ENCODE assay signal across 14 cellular contexts in the genomic region with DNA sequence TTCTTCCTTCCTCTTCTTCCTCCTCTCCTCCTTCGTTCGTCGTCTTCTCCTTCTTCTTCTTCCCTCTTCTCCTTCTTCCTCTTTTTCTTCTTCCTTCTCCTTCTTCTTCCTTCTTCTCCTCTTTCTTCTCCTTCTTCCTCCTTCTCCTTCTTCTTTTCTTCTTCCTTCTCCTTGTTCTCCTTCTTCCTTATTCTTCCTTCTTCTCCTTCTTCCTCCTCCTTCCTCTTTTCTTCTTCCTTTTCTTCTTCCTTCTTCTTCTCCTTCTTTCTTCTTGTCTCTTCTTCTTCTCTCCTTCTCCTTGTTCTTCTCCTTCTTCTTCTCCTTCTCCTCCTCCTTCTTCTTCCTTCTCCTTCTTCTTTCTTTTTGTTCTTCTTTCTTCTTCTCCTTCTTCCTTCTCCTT. TPM values are rescaled to one million over a fixed set of nuclear protein-coding genes. Genes with fewer than 3 reads are reported as not detected.
DNase-seq lines count a peak whose midpoint lies in the region; ATAC-seq and TF ChIP-seq lines count a peak whose summit lies in the region.
"Had no signal": no experiment of that assay in that cellular context is flagged by ENCODE, and none has a peak within 500 bp of the region (broad histone marks: within the 10 kb centered on the region; RNA-seq: fewer than 3 reads in every experiment).

No MANE protein-coding gene starts in this region.

- DNase-seq in CD14-positive monocyte (ENCODE audit: low spot score) (no peak), naive B cell (no peak)
- no peak for DNase-seq in CD8-positive, alpha-beta T cell
- DNase-seq: ACHN, BE2C, NCI-H1417 treated with DMSO at 0.1 percent for 48 hours, NCI-H2081, NCI-H510A treated with DMSO at 0.1 percent for 48 hours, Peyer's patch, Right ventricle myocardium superior had no signal

- no peak overlapping the region for H3K4me3 Mint-ChIP-seq in CD14-positive monocyte
- no peak overlapping the region for H3K4me3 Mint-ChIP-seq in CD8-positive, alpha-beta T cell
- H3K4me3 Mint-ChIP-seq in activated naive CD8-positive, alpha-beta T cell: no peak overlapping the region
- peak overlapping the region in 4 of 8 donors; percentile 52 to 68 (median 53) for H3K4me3 Mint-ChIP-seq in naive B cell

- CTCF ChIA-PET in CD8-positive, alpha-beta T cell (lab: Charles Lee): no interaction called here

- no peak overlapping the region for H3K4me3 ChIP-seq in CD8-positive, alpha-beta T cell (ENCODE audit: low read depth, low read length)
- H3K4me3 ChIP-seq: Peyer's patch had no signal

- intact Hi-C loops in CD14-positive monocyte (cut with micrococcal nuclease): no loop called here
- intact Hi-C loops in CD8-positive, alpha-beta T cell (cut with DNase I, micrococcal nuclease): no loop called here

- no peaks in the 10 kb centered on the region for H3K4me1 ChIP-seq in CD8-positive, alpha-beta T cell (ENCODE audit: insufficient read depth, low read length)
- H3K4me1 ChIP-seq: BE2C, Peyer's patch had no signal

- POLR2A ChIA-PET in CD8-positive, alpha-beta T cell (lab: Charles Lee): no interaction called here

- H3K36me3 ChIP-seq in CD8-positive, alpha-beta T cell (ENCODE audit: insufficient read depth, low read length): peaks cover 6% of the 10 kb centered on the region

- no peaks in the 10 kb centered on the region for H3K27me3 ChIP-seq in CD8-positive, alpha-beta T cell (ENCODE audit: insufficient read depth, low read length)
- H3K27me3 ChIP-seq: BE2C, Peyer's patch had no signal

- H3K27ac ChIP-seq in CD8-positive, alpha-beta T cell (ENCODE audit: low read depth, low read length): no peak overlapping the region
- H3K27ac ChIP-seq: Peyer's patch had no signal

- H3K4me1 Mint-ChIP-seq in CD14-positive monocyte (peaks cover 3% of the 10 kb centered on the region), naive B cell (peaks cover 39 to 45% (median 42%) of the 10 kb centered on the region in 3 donors)
- peaks cover 10% of the 10 kb centered on the region for H3K4me1 Mint-ChIP-seq in CD8-positive, alpha-beta T cell (ENCODE audit: low read depth)
- H3K4me1 Mint-ChIP-seq in activated naive CD8-positive, alpha-beta T cell (ENCODE audit: low read depth): peaks cover 19% of the 10 kb centered on the region

- H3K27me3 Mint-ChIP-seq in CD14-positive monocyte (ENCODE audit: low read depth in 3 of 3) (peaks cover 0 to 13% (median 6%) of the 10 kb centered on the region in 3 donors), naive B cell (no peaks in the 10 kb centered on the region)
- H3K27me3 Mint-ChIP-seq in CD8-positive, alpha-beta T cell (ENCODE audit: low read depth): no peaks in the 10 kb centered on the region
- no peaks in the 10 kb centered on the region for H3K27me3 Mint-ChIP-seq in activated naive CD8-positive, alpha-beta T cell

- ATAC-seq in CD8-positive, alpha-beta T cell: no peak
- no peak for ATAC-seq in naive B cell (ENCODE audit: low read depth in 2 of 2)
- no peak for ATAC-seq in HG02885 (IDR thresholded peaks at IDR 0.05; ENCODE audit: poor library complexity, unreplicated experiment)
- no peak for ATAC-seq in HG03469 (IDR thresholded peaks at IDR 0.05; ENCODE audit: unreplicated experiment)
- no peak for ATAC-seq in GM21528 (IDR thresholded peaks at IDR 0.05; ENCODE audit: low FRiP score, unreplicated experiment)

- H3K9me3 ChIP-seq in CD8-positive, alpha-beta T cell (ENCODE audit: low read length): no peaks in the 10 kb centered on the region
- H3K9me3 ChIP-seq: BE2C, Peyer's patch had no signal

- no peak for TF ChIP-seq CTCF in CD14-positive monocyte (IDR thresholded peaks at IDR 0.05)
- no peak for TF ChIP-seq CTCF in CD8-positive, alpha-beta T cell (IDR thresholded peaks at IDR 0.05)

- H3K27ac Mint-ChIP-seq in CD14-positive monocyte (peak overlapping the region; percentile 51 to 92 (median 82)), naive B cell (peak overlapping the region in 5 of 6 donors; percentile 76 to 98 (median 93))
- peak overlapping the region; percentile 78 for H3K27ac Mint-ChIP-seq in CD8-positive, alpha-beta T cell
- peak overlapping the region; percentile 81 for H3K27ac Mint-ChIP-seq in activated naive CD8-positive, alpha-beta T cell

- H3K9me3 Mint-ChIP-seq in CD14-positive monocyte (peaks cover 50 to 71% (median 56%) of the 10 kb centered on the region in 7 donors), naive B cell (peaks cover 3 to 37% (median 20%) of the 10 kb centered on the region in 7 donors)
- no peaks in the 10 kb centered on the region for H3K9me3 Mint-ChIP-seq in CD8-positive, alpha-beta T cell
- no peaks in the 10 kb centered on the region for H3K9me3 Mint-ChIP-seq in activated naive CD8-positive, alpha-beta T cell (ENCODE audit: low read depth)

- H3K36me3 Mint-ChIP-seq in CD14-positive monocyte (peaks cover 42 to 71% of the 10 kb centered on the region in 2 donors), naive B cell (peaks cover 8 to 38% of the 10 kb centered on the region in 2 donors)
- peaks cover 28% of the 10 kb centered on the region for H3K36me3 Mint-ChIP-seq in CD8-positive, alpha-beta T cell
- H3K36me3 Mint-ChIP-seq in activated naive CD8-positive, alpha-beta T cell: peaks cover 9% of the 10 kb centered on the region

RNA-seq across cellular contexts. Expression of a gene that starts 35.3 kb away (rescaled TPM):
- 100 to 1,000 TPM; 358 to 375 TPM for polyA plus RNA-seq in CD14-positive monocyte
- 10 to 100 TPM; 25.1 to 28.2 TPM for total RNA-seq in CD8-positive, alpha-beta T cell
- 100 to 1,000 TPM; 190 to 258 (median 205) TPM for polyA plus RNA-seq in naive B cell (ENCODE audit: low read depth in 6 of 6)

RNA-seq across cellular contexts. Expression of a gene that starts 42.7 kb away (rescaled TPM):
- polyA plus RNA-seq in CD14-positive monocyte (under 1 TPM; 0.49 to 0.90 TPM), naive B cell (ENCODE audit: low read depth in 6 of 6) (1 to 10 TPM in 3 of 6 donors, under 1 TPM in 2, not detected in 1; 0.14 to 3.3 (median 1.3) TPM)
- total RNA-seq in CD8-positive, alpha-beta T cell: 1 to 10 TPM; 3.6 to 4.1 TPM
